In the genomic region with DNA sequence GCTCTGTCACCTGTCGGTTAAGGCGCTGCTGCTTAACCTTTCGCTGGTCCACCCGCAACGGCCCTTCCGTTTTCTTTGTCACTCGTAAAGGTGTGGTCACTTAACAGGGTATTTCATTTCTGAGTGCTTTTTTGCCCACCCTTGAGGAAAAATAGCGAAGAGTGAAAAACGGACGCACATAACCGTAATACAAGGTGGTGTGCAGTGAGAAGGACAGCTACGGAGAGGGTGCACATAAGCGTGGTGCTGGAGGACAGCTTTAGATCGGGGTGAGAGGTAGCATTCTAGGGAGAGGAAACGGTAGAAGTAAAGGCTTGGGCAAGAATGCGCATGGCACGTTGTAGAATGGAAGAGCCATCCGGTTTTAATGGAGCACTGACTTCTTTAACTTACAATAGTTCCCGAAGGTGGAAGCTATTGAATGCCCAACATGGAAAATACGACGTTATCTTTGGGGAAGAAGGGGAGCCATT, we compare ENCODE assay signal across 1 cellular context.
TF ChIP-seq lines count a peak whose summit lies in the region.

No MANE protein-coding gene starts in this region.

TF ChIP-seq in K562, 482 proteins besides CTCF, POLR2A, EP300 and RAD21 (continued from another document):
- TF ChIP-seq, protein P1, sequence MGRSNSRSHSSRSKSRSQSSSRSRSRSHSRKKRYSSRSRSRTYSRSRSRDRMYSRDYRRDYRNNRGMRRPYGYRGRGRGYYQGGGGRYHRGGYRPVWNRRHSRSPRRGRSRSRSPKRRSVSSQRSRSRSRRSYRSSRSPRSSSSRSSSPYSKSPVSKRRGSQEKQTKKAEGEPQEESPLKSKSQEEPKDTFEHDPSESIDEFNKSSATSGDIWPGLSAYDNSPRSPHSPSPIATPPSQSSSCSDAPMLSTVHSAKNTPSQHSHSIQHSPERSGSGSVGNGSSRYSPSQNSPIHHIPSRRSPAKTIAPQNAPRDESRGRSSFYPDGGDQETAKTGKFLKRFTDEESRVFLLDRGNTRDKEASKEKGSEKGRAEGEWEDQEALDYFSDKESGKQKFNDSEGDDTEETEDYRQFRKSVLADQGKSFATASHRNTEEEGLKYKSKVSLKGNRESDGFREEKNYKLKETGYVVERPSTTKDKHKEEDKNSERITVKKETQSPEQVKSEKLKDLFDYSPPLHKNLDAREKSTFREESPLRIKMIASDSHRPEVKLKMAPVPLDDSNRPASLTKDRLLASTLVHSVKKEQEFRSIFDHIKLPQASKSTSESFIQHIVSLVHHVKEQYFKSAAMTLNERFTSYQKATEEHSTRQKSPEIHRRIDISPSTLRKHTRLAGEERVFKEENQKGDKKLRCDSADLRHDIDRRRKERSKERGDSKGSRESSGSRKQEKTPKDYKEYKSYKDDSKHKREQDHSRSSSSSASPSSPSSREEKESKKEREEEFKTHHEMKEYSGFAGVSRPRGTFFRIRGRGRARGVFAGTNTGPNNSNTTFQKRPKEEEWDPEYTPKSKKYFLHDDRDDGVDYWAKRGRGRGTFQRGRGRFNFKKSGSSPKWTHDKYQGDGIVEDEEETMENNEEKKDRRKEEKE (IDR thresholded peaks at IDR 0.05; ENCODE audit: borderline replicate concordance in 1 of 2, control insufficient read depth in 1 of 2, low read depth in 2 of 2, low read length in 1 of 2), result no peak
- no peak for TF ChIP-seq IRF2 (CRISPR knock-in tag; IDR thresholded peaks at IDR 0.05)
- 0 out of 2 replicates have a peak, but pooled peaks have one; percentile 12 for TF ChIP-seq ZNF232 (CRISPR knock-in tag; IDR thresholded peaks at IDR 0.05)
- no peak for TF ChIP-seq PHF21A (IDR thresholded peaks at IDR 0.05; ENCODE audit: borderline replicate concordance, low read depth)
- no peak for TF ChIP-seq BRD9 (IDR thresholded peaks at IDR 0.05; ENCODE audit: low read depth, partially characterized antibody)
- TF ChIP-seq PHB (CRISPR knock-in tag; IDR thresholded peaks at IDR 0.05), result no peak
- no peak for TF ChIP-seq ZNF507 (tag; conservative IDR thresholded peaks at IDR 0.05)
- no peak for TF ChIP-seq TGIF2 (CRISPR knock-in tag; IDR thresholded peaks at IDR 0.05)
- TF ChIP-seq, protein P2, sequence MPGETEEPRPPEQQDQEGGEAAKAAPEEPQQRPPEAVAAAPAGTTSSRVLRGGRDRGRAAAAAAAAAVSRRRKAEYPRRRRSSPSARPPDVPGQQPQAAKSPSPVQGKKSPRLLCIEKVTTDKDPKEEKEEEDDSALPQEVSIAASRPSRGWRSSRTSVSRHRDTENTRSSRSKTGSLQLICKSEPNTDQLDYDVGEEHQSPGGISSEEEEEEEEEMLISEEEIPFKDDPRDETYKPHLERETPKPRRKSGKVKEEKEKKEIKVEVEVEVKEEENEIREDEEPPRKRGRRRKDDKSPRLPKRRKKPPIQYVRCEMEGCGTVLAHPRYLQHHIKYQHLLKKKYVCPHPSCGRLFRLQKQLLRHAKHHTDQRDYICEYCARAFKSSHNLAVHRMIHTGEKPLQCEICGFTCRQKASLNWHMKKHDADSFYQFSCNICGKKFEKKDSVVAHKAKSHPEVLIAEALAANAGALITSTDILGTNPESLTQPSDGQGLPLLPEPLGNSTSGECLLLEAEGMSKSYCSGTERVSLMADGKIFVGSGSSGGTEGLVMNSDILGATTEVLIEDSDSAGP (CRISPR knock-in tag; IDR thresholded peaks at IDR 0.05), result no peak
- TF ChIP-seq YBX1 (IDR thresholded peaks at IDR 0.05), result no peak
- TF ChIP-seq PURB (CRISPR knock-in tag; IDR thresholded peaks at IDR 0.05; ENCODE audit: low read depth), result no peak
- no peak for TF ChIP-seq ASH1L (IDR thresholded peaks at IDR 0.05; ENCODE audit: borderline replicate concordance, low read depth, partially characterized antibody)
- TF ChIP-seq ARNT (IDR thresholded peaks at IDR 0.05), result no peak
- TF ChIP-seq ZNF445 (CRISPR knock-in tag; IDR thresholded peaks at IDR 0.05; ENCODE audit: low read depth), result no peak
- no peak for TF ChIP-seq HDAC6 (IDR thresholded peaks at IDR 0.05; ENCODE audit: low read depth, low read length)
- TF ChIP-seq, protein P3, sequence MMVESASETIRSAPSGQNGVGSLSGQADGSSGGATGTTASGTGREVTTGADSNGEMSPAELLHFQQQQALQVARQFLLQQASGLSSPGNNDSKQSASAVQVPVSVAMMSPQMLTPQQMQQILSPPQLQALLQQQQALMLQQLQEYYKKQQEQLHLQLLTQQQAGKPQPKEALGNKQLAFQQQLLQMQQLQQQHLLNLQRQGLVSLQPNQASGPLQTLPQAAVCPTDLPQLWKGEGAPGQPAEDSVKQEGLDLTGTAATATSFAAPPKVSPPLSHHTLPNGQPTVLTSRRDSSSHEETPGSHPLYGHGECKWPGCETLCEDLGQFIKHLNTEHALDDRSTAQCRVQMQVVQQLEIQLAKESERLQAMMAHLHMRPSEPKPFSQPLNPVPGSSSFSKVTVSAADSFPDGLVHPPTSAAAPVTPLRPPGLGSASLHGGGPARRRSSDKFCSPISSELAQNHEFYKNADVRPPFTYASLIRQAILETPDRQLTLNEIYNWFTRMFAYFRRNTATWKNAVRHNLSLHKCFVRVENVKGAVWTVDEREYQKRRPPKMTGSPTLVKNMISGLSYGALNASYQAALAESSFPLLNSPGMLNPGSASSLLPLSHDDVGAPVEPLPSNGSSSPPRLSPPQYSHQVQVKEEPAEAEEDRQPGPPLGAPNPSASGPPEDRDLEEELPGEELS (CRISPR knock-in tag; IDR thresholded peaks at IDR 0.05; ENCODE audit: borderline replicate concordance), result no peak
- TF ChIP-seq SMARCA4 (IDR thresholded peaks at IDR 0.05), result peak; percentile 51
- TF ChIP-seq MTA3 (IDR thresholded peaks at IDR 0.05; ENCODE audit: borderline replicate concordance), result no peak
- TF ChIP-seq ZNF239 (CRISPR knock-in tag; IDR thresholded peaks at IDR 0.05), result no peak
- TF ChIP-seq, protein P4, sequence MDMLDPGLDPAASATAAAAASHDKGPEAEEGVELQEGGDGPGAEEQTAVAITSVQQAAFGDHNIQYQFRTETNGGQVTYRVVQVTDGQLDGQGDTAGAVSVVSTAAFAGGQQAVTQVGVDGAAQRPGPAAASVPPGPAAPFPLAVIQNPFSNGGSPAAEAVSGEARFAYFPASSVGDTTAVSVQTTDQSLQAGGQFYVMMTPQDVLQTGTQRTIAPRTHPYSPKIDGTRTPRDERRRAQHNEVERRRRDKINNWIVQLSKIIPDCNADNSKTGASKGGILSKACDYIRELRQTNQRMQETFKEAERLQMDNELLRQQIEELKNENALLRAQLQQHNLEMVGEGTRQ (CRISPR knock-in tag; IDR thresholded peaks at IDR 0.05), result no peak
- no peak for TF ChIP-seq ERF (CRISPR knock-in tag; IDR thresholded peaks at IDR 0.05)
- TF ChIP-seq POLR3G (IDR thresholded peaks at IDR 0.05; ENCODE audit: extremely low read depth, insufficient read length, insufficient replicate concordance), result no peak
- peak; percentile 77 for TF ChIP-seq CHD1 (IDR thresholded peaks at IDR 0.05; ENCODE audit: low read length)
- TF ChIP-seq POLR2AphosphoS2 (IDR thresholded peaks at IDR 0.05; ENCODE audit: low read length), result no peak
- TF ChIP-seq RBM22 (IDR thresholded peaks at IDR 0.05; ENCODE audit: low read depth, low read length, poor library complexity, severe bottlenecking), result no peak
- no peak for TF ChIP-seq SIX5 (IDR thresholded peaks at IDR 0.05; ENCODE audit: borderline replicate concordance in 1 of 2, insufficient read depth in 1 of 2, low read depth in 1 of 2, low read length in 2 of 2)
- TF ChIP-seq, protein P5, sequence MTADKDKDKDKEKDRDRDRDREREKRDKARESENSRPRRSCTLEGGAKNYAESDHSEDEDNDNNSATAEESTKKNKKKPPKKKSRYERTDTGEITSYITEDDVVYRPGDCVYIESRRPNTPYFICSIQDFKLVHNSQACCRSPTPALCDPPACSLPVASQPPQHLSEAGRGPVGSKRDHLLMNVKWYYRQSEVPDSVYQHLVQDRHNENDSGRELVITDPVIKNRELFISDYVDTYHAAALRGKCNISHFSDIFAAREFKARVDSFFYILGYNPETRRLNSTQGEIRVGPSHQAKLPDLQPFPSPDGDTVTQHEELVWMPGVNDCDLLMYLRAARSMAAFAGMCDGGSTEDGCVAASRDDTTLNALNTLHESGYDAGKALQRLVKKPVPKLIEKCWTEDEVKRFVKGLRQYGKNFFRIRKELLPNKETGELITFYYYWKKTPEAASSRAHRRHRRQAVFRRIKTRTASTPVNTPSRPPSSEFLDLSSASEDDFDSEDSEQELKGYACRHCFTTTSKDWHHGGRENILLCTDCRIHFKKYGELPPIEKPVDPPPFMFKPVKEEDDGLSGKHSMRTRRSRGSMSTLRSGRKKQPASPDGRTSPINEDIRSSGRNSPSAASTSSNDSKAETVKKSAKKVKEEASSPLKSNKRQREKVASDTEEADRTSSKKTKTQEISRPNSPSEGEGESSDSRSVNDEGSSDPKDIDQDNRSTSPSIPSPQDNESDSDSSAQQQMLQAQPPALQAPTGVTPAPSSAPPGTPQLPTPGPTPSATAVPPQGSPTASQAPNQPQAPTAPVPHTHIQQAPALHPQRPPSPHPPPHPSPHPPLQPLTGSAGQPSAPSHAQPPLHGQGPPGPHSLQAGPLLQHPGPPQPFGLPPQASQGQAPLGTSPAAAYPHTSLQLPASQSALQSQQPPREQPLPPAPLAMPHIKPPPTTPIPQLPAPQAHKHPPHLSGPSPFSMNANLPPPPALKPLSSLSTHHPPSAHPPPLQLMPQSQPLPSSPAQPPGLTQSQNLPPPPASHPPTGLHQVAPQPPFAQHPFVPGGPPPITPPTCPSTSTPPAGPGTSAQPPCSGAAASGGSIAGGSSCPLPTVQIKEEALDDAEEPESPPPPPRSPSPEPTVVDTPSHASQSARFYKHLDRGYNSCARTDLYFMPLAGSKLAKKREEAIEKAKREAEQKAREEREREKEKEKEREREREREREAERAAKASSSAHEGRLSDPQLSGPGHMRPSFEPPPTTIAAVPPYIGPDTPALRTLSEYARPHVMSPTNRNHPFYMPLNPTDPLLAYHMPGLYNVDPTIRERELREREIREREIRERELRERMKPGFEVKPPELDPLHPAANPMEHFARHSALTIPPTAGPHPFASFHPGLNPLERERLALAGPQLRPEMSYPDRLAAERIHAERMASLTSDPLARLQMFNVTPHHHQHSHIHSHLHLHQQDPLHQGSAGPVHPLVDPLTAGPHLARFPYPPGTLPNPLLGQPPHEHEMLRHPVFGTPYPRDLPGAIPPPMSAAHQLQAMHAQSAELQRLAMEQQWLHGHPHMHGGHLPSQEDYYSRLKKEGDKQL (CRISPR knock-in tag; IDR thresholded peaks at IDR 0.05; ENCODE audit: borderline replicate concordance), result no peak
- TF ChIP-seq KLF13 (tag; IDR thresholded peaks at IDR 0.05; ENCODE audit: borderline replicate concordance, low read depth), result no peak
- TF ChIP-seq ZNF764 (CRISPR knock-in tag; IDR thresholded peaks at IDR 0.05; ENCODE audit: low read depth), result no peak
